8 cellular contexts compared by ENCODE assay signal in genomic region chr12:1533205-1533601, GRCh38.
DNase-seq lines count a peak whose midpoint lies in the region; ATAC-seq and TF ChIP-seq lines count a peak whose summit lies in the region.

No MANE protein-coding gene starts in this region.

- H3K27ac ChIP-seq in CD8-positive, alpha-beta T cell (ENCODE audit: low read depth, low read length): no peak overlapping the region
- H3K27ac ChIP-seq in parathyroid adenoma (no peak overlapping the region), gastrocnemius medialis (no peak overlapping the region)

- DNase-seq in CD8-positive, alpha-beta T cell: peak in 2 of 7 experiments; percentile 22 to 56
- peak; percentile 46 for DNase-seq in GM19238 (ENCODE audit: insufficient read length, low spot score)
- DNase-seq in activated T-cell treated with anti-CD3 and anti-CD28 coated beads, Interleukin-2, amount 50 U/mL, for 48 hours: peak; percentile 41 to 53
- no peak for DNase-seq in gastrocnemius medialis
- DNase-seq in DMS 273 treated with DMSO at 0.1 percent for 48 hours (lab: John Stamatoyannopoulos, UW): no peak
- DNase-seq in superior temporal gyrus (ENCODE audit: extremely low spot score): no peak

- peak overlapping the region; percentile 37 for H3K4me3 ChIP-seq in CD8-positive, alpha-beta T cell (ENCODE audit: low read depth, low read length)
- H3K4me3 ChIP-seq in parathyroid adenoma (ENCODE audit: low read depth, low read length) (no peak overlapping the region), gastrocnemius medialis (no peak overlapping the region)

- no peak overlapping the region for H3K4me2 ChIP-seq in parathyroid adenoma (ENCODE audit: low read length)

- TF ChIP-seq POLR2A in gastrocnemius medialis (IDR thresholded peaks at IDR 0.05): no peak

- H3K4me1 ChIP-seq in CD8-positive, alpha-beta T cell (ENCODE audit: insufficient read depth, low read length): peaks cover 45% of the 10 kb centered on the region
- H3K4me1 ChIP-seq in parathyroid adenoma (peaks cover 8% of the 10 kb centered on the region), gastrocnemius medialis (peaks cover 0 to 5% of the 10 kb centered on the region in 2 donors)

- no peaks in the 10 kb centered on the region for H3K9me3 Mint-ChIP-seq in CD8-positive, alpha-beta T cell

- H2AFZ ChIP-seq in parathyroid adenoma: peak overlapping the region; percentile 41

- no peaks in the 10 kb centered on the region for H3K79me2 ChIP-seq in parathyroid adenoma

- H3K4me3 Mint-ChIP-seq in CD8-positive, alpha-beta T cell: peak overlapping the region; percentile 79

- no peaks in the 10 kb centered on the region for H3K36me3 ChIP-seq in CD8-positive, alpha-beta T cell (ENCODE audit: insufficient read depth, low read length)
- H3K36me3 ChIP-seq in parathyroid adenoma (ENCODE audit: control insufficient read depth, insufficient read depth, low read length) (no peaks in the 10 kb centered on the region), gastrocnemius medialis (no peaks in the 10 kb centered on the region)

- peaks cover 31% of the 10 kb centered on the region for H3K27me3 ChIP-seq in CD8-positive, alpha-beta T cell (ENCODE audit: insufficient read depth, low read length)
- H3K27me3 ChIP-seq in parathyroid adenoma (ENCODE audit: control insufficient read depth, insufficient read depth, low read length) (no peaks in the 10 kb centered on the region), gastrocnemius medialis (peaks cover 37 to 64% (median 46%) of the 10 kb centered on the region in 3 donors)

- CTCF ChIA-PET in CD8-positive, alpha-beta T cell (lab: Charles Lee): interaction anchor here (0.8 to 2.0 kb wide), 4 partner anchors 14 to 415 kb away, joined by 3 to 8 read pairs (median 4); no protein-coding TSS in a partner anchor

- H3K4me1 Mint-ChIP-seq in CD8-positive, alpha-beta T cell (ENCODE audit: low read depth): peaks cover 30% of the 10 kb centered on the region

- TF ChIP-seq CTCF in CD8-positive, alpha-beta T cell (IDR thresholded peaks at IDR 0.05): no peak
- TF ChIP-seq CTCF in parathyroid adenoma (IDR thresholded peaks at IDR 0.05): no peak
- no peak for TF ChIP-seq CTCF in gastrocnemius medialis (IDR thresholded peaks at IDR 0.05 in 4 of 5, conservative IDR thresholded peaks at IDR 0.05 in 1 of 5)

- H3K36me3 Mint-ChIP-seq in CD8-positive, alpha-beta T cell: no peaks in the 10 kb centered on the region

- intact Hi-C loops in CD8-positive, alpha-beta T cell (cut with DNase I, micrococcal nuclease): loop anchor here in 1 of 2 experiments (5.0 kb wide), 2 partner anchors 41 to 59 kb away; partner anchors contain the start of gene FBXL14
- intact Hi-C loops in gastrocnemius medialis (cut with DNase I; ENCODE audit: low total_unique reads): no loop called here

- H3K27ac Mint-ChIP-seq in CD8-positive, alpha-beta T cell: no peak overlapping the region

- no peak overlapping the region for H3K9ac ChIP-seq in parathyroid adenoma

- POLR2A ChIA-PET in CD8-positive, alpha-beta T cell (lab: Charles Lee): interaction anchor here (1.4 kb wide), 1 partner anchor 68 kb away, joined by 4 read pairs; no protein-coding TSS in a partner anchor

- no peaks in the 10 kb centered on the region for H3K9me3 ChIP-seq in CD8-positive, alpha-beta T cell (ENCODE audit: low read length)
- H3K9me3 ChIP-seq in parathyroid adenoma (ENCODE audit: control insufficient read depth, low read length) (no peaks in the 10 kb centered on the region), gastrocnemius medialis (no peaks in the 10 kb centered on the region)

- ATAC-seq in CD8-positive, alpha-beta T cell: peak; percentile 32
- peak; percentile 16 for ATAC-seq in HG03520 (IDR thresholded peaks at IDR 0.05; ENCODE audit: unreplicated experiment)
- ATAC-seq in gastrocnemius medialis: no peak

- H3K27me3 Mint-ChIP-seq in CD8-positive, alpha-beta T cell (ENCODE audit: low read depth): peaks cover 55% of the 10 kb centered on the region

- in situ Hi-C loops in gastrocnemius medialis (cut with MboI; ENCODE audit: low sequenced_read_pairs in 4 of 4): no loop called here

Comparison
In these comparisons a context has a peak if more than half of its experiments do, and no peak if none do; other contexts are left out.
1. ATAC-seq: peak in CD8-positive, alpha-beta T cell (single experiment) and HG03520 (single experiment); none in gastrocnemius medialis (0 of 2).
2. DNase-seq: peak in GM19238 (single experiment) and activated T-cell treated with anti-CD3 and anti-CD28 coated beads, Interleukin-2, amount 50 U/mL, for 48 hours (2 of 2); none in gastrocnemius medialis (0 of 2), DMS 273 treated with DMSO at 0.1 percent for 48 hours (single experiment) and superior temporal gyrus (single experiment).